8 cellular contexts compared by ENCODE assay signal in the genomic region with DNA sequence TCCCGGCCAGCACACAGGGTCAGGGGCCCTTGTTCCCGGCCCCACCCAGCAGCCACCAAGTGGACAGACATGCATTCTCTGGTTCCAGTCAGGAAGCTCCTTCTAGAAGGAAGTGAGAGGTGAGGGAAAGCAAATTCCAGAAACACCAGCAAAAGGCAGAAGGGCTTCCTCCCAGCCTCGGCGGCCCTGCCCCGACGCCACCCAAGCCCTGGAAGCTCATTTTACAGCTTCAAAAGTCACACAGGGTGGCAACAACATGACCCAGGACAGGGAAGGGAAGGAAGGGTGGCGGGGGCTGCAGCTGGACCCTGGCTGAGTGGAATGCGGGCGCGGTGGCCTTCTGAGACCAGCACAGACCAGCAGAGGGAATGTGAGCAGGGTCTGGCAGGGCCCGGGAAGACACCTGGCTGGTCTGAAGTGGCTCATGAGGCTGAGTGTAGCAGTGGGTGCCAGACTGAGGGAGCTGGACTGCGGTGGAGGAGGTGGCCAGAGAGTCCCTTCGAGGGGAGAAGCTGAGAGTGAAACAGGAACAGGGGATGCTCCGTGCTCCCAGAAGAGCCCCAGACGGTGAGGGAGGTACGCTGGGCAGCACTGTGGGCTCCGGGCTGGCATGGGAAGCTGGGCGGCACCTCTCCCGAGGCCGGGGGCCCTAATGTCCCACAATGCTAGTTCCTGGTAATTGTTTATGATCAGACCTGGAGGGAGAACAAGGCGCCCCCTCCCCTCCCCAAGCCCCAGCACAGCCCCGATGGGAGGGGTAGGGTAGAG. TPM values are rescaled to one million over a fixed set of nuclear protein-coding genes. Genes with fewer than 3 reads are reported as not detected.
DNase-seq lines count a peak whose midpoint lies in the region; ATAC-seq and TF ChIP-seq lines count a peak whose summit lies in the region.

No MANE protein-coding gene starts in this region.

- H3K36me3 Mint-ChIP-seq in activated B cell treated with CpG ODN at 0.5 μM for 24 hours (ENCODE audit: low read depth) = peaks cover 59% of the 10 kb centered on the region

- H3K27ac ChIP-seq in HL-60 (replicated peaks) = peak overlapping the region; percentile 94
- H3K27ac ChIP-seq in smooth muscle cell (ENCODE audit: low read depth) = peak overlapping the region; percentile 88

- intact Hi-C loops in activated B cell treated with CpG ODN at 0.5 μM for 24 hours (cut with micrococcal nuclease) = loop anchor here (1.0 to 5.0 kb wide), 5 partner anchors 9 to 179 kb away; a partner anchor contains a TSS
- intact Hi-C loops in sciatic nerve (cut with DNase I) = no loop called here

- WGBS in smooth muscle cell (ENCODE audit: low lambda C conversion rate) = 84% methylated on average over 22 of the region's 22 CpGs

- H3K27me3 ChIP-seq in HL-60 (ENCODE audit: insufficient read depth, poor library complexity, severe bottlenecking) (no peaks in the 10 kb centered on the region), smooth muscle cell (ENCODE audit: low read depth) (no peaks in the 10 kb centered on the region)

- CTCF ChIA-PET in activated B cell treated with CpG ODN at 0.5 μM for 24 hours (lab: Charles Lee) = interaction anchor here (0.6 to 2.8 kb wide), 14 partner anchors 9 to 159 kb away, joined by 3 to 17 read pairs (median 5); a partner anchor contains a TSS

- H3K9me3 ChIP-seq in smooth muscle cell (replicated peaks; ENCODE audit: low read depth) = no peaks in the 10 kb centered on the region

- ATAC-seq in activated B cell treated with CpG ODN at 0.5 μM for 24 hours (ENCODE audit: low read depth) (no peak), left lobe of liver (no peak), HG02973 (IDR thresholded peaks at IDR 0.05; ENCODE audit: unreplicated experiment) (no peak), GM21717 (IDR thresholded peaks at IDR 0.05; ENCODE audit: unreplicated experiment) (no peak), sciatic nerve (no peak)

- peaks cover 4% of the 10 kb centered on the region for H3K4me1 ChIP-seq in smooth muscle cell (ENCODE audit: low read depth)

- POLR2A ChIA-PET in activated B cell treated with CpG ODN at 0.5 μM for 24 hours (lab: Charles Lee) = interaction anchor here (0.5 to 5.2 kb wide), 14 partner anchors 9 to 417 kb away, joined by 3 to 101 read pairs (median 8); a partner anchor contains a TSS

- H3K36me3 ChIP-seq in smooth muscle cell (ENCODE audit: low read depth) = no peaks in the 10 kb centered on the region

- H3K4me2 ChIP-seq in smooth muscle cell = no peak overlapping the region

- DNase-seq in HL-60 (ENCODE audit: low read depth in 1 of 2, low spot score in 1 of 2) = no peak
- no peak for DNase-seq in activated B cell treated with CpG ODN at 0.5 μM for 24 hours
- peak; percentile 88 for DNase-seq in islet precursor cell
- DNase-seq in smooth muscle cell (lab: John Stamatoyannopoulos, UW; ENCODE audit: unreplicated experiment) = no peak
- no peak for DNase-seq in left lobe of liver (ENCODE audit: low spot score)
- DNase-seq in sciatic nerve (ENCODE audit: low spot score) = no peak

- H3K4me3 ChIP-seq in HL-60 (replicated peaks; ENCODE audit: insufficient read depth, low read length) = no peak overlapping the region
- no peak overlapping the region for H3K4me3 ChIP-seq in smooth muscle cell

- peaks cover 29% of the 10 kb centered on the region for H3K4me1 Mint-ChIP-seq in activated B cell treated with CpG ODN at 0.5 μM for 24 hours

- H4K20me1 ChIP-seq in smooth muscle cell (ENCODE audit: low read depth) = no peaks in the 10 kb centered on the region

- H3K79me2 ChIP-seq in smooth muscle cell (ENCODE audit: low read depth) = no peaks in the 10 kb centered on the region

- H3K27ac Mint-ChIP-seq in activated B cell treated with CpG ODN at 0.5 μM for 24 hours = peak overlapping the region; percentile 75

- TF ChIP-seq CTCF in HL-60 (IDR thresholded peaks at IDR 0.05; ENCODE audit: insufficient read depth, low read length) (no peak), activated B cell treated with CpG ODN at 0.5 μM for 24 hours (IDR thresholded peaks at IDR 0.05) (no peak), smooth muscle cell (IDR thresholded peaks at IDR 0.05; ENCODE audit: borderline replicate concordance, insufficient read depth, poor library complexity, severe bottlenecking) (no peak)

- peak overlapping the region; percentile 7 for H3K4me3 Mint-ChIP-seq in activated B cell treated with CpG ODN at 0.5 μM for 24 hours

- no peaks in the 10 kb centered on the region for H3F3A ChIP-seq in smooth muscle cell (ENCODE audit: low read depth)

- H3K27me3 Mint-ChIP-seq in activated B cell treated with CpG ODN at 0.5 μM for 24 hours = no peaks in the 10 kb centered on the region

- H3K9me3 Mint-ChIP-seq in activated B cell treated with CpG ODN at 0.5 μM for 24 hours = no peaks in the 10 kb centered on the region

- H2AFZ ChIP-seq in smooth muscle cell (ENCODE audit: low read depth) = no peak overlapping the region

- H3K9ac ChIP-seq in smooth muscle cell (ENCODE audit: low read depth) = no peak overlapping the region

RNA-seq across cellular contexts. Expression of a gene that starts 1.9 kb away (rescaled TPM):
- total RNA-seq in activated B cell treated with CpG ODN at 0.5 μM for 24 hours = 90.4 and 102 TPM in 2 replicates
- 4.5 TPM in 2 replicates for total RNA-seq in smooth muscle cell
- 2.4 and 9.6 TPM in 2 replicates for polyA plus RNA-seq in smooth muscle cell
- 10.8 TPM for total RNA-seq in left lobe of liver
- total RNA-seq in sciatic nerve = 30.9 TPM

RNA-seq across cellular contexts. Expression of a gene that starts 9.0 kb away (rescaled TPM):
- 66.0 and 68.7 TPM in 2 replicates for total RNA-seq in activated B cell treated with CpG ODN at 0.5 μM for 24 hours
- total RNA-seq in smooth muscle cell = 26.4 and 27.6 TPM in 2 replicates
- 91.4 and 111 TPM in 2 replicates for polyA plus RNA-seq in smooth muscle cell
- total RNA-seq in left lobe of liver = 68.3 TPM
- 156 TPM for total RNA-seq in sciatic nerve

RNA-seq across cellular contexts. Expression of a gene that starts 32.3 kb away (rescaled TPM):
- total RNA-seq in activated B cell treated with CpG ODN at 0.5 μM for 24 hours (3.1 and 3.5 TPM in 2 replicates), smooth muscle cell (3.8 and 8.7 TPM in 2 replicates), left lobe of liver (24.3 TPM), sciatic nerve (50.7 TPM)
- 16.1 and 31.7 TPM in 2 replicates for polyA plus RNA-seq in smooth muscle cell

RNA-seq across cellular contexts. Expression of a gene that starts 50.6 kb away (rescaled TPM):
- total RNA-seq in activated B cell treated with CpG ODN at 0.5 μM for 24 hours (20.0 and 22.4 TPM in 2 replicates), smooth muscle cell (9.8 and 13.3 TPM in 2 replicates), left lobe of liver (9.8 TPM), sciatic nerve (24.7 TPM)
- 15.4 and 17.4 TPM in 2 replicates for polyA plus RNA-seq in smooth muscle cell

RNA-seq across cellular contexts. Expression of a gene that starts 58.6 kb away (rescaled TPM):
- total RNA-seq in activated B cell treated with CpG ODN at 0.5 μM for 24 hours (132 and 137 TPM in 2 replicates), smooth muscle cell (32.6 and 48.4 TPM in 2 replicates), left lobe of liver (82.4 TPM), sciatic nerve (73.6 TPM)
- polyA plus RNA-seq in smooth muscle cell = 90.5 and 107 TPM in 2 replicates
